Comparison of ENCODE assay signal across 1 cellular context in genomic region chr5:170745481-170746061, GRCh38.
TF ChIP-seq lines count a peak whose summit lies in the region.

No MANE protein-coding gene starts in this region.

TF ChIP-seq in H1, 55 proteins besides CTCF, POLR2A, EP300 and RAD21 (continued from another document):
- TF ChIP-seq NRF1 (IDR thresholded peaks at IDR 0.05; ENCODE audit: low read depth, low read length) (no peak), YY1 (IDR thresholded peaks at IDR 0.05; ENCODE audit: low read depth, low read length) (no peak), SIX5 (IDR thresholded peaks at IDR 0.05; ENCODE audit: low read depth, low read length) (no peak), RFX5 (IDR thresholded peaks at IDR 0.05; ENCODE audit: borderline replicate concordance, low read depth, low read length) (no peak), SP4 (IDR thresholded peaks at IDR 0.05; ENCODE audit: low read length) (no peak), SP1 (IDR thresholded peaks at IDR 0.05; ENCODE audit: low read depth, low read length) (no peak), MAFK (IDR thresholded peaks at IDR 0.05; ENCODE audit: low read depth, low read length) (no peak), SRF (IDR thresholded peaks at IDR 0.05; ENCODE audit: low read depth, low read length) (no peak), HDAC2 (IDR thresholded peaks at IDR 0.05; ENCODE audit: borderline replicate concordance in 1 of 2, low read depth in 2 of 2, low read length in 2 of 2) (0 out of 4 replicates have a peak, but pooled peaks of 1 of the 2 experiments have one; percentile 64), JUN (IDR thresholded peaks at IDR 0.05; ENCODE audit: low read depth, low read length) (no peak), CBX8 (IDR thresholded peaks at IDR 0.05; ENCODE audit: borderline replicate concordance, low read depth, low read length) (no peak), POLR2AphosphoS5 (IDR thresholded peaks at IDR 0.05; ENCODE audit: low read depth, low read length) (no peak; the same call in 1 of the 2 replicates)
